Comparison of ENCODE assay signal across 22 cellular contexts in genomic region chr2:169013628-169014026, GRCh38. TPM values are rescaled to one million over a fixed set of nuclear protein-coding genes. Genes with fewer than 3 reads are reported as not detected.
"Had no signal": no experiment of that assay in that cellular context is flagged by ENCODE, and none has a peak within 500 bp of the region (broad histone marks: within the 10 kb centered on the region; RNA-seq: fewer than 3 reads in every experiment).

No MANE protein-coding gene starts in this region.

- H3K9me3 ChIP-seq: adrenal gland, esophagus muscularis mucosa, tibial nerve, uterus had no signal

- H3K27ac ChIP-seq: adrenal gland, esophagus muscularis mucosa, tibial nerve, uterus, VCaP had no signal

- H3K4me1 ChIP-seq: adrenal gland, tibial nerve, uterus had no signal

- H3K4me1 Mint-ChIP-seq: activated naive CD4-positive, alpha-beta T cell treated with anti-CD3 and anti-CD28 coated beads, Interleukin-2, amount 50 U/mL, for 24 hours; nephron progenitor cell; T-helper 17 cell had no signal

- H3K4me3 Mint-ChIP-seq: activated naive CD4-positive, alpha-beta T cell treated with anti-CD3 and anti-CD28 coated beads, Interleukin-2, amount 50 U/mL, for 24 hours; nephron progenitor cell; T-helper 17 cell had no signal

- H3K27me3 ChIP-seq: esophagus muscularis mucosa, tibial nerve, uterus had no signal

- ATAC-seq: left cardiac atrium; stimulated activated naive CD8-positive, alpha-beta T cell treated with anti-CD3 and anti-CD28 coated beads, Interleukin-15, Interleukin-2, amounts not matched to agents 100 U/mL and 50 U/mL, for 24 hours; T-helper 17 cell had no signal

- H3K27me3 Mint-ChIP-seq: activated naive CD4-positive, alpha-beta T cell treated with anti-CD3 and anti-CD28 coated beads, Interleukin-2, amount 50 U/mL, for 24 hours; T-helper 17 cell had no signal

- H3K4me3 ChIP-seq: adrenal gland, esophagus muscularis mucosa, uterus had no signal

- DNase-seq: activated CD4-positive, alpha-beta T cell treated with anti-CD3 and anti-CD28 coated beads, Interleukin-2, amount 50 U/mL, for 1 hour; activated CD4-positive, CD25-positive, alpha-beta regulatory T cell treated with anti-CD3 and anti-CD28 coated beads, Interleukin-2, amount 50 U/mL, for 72 hours; activated gamma-delta T cell; activated T-cell treated with anti-CD3 and anti-CD28 coated beads, Interleukin-2, amount 50 U/mL, for 72 hours; adrenal gland; left cardiac atrium; midbrain; nephron progenitor cell; occipital lobe; retina; stimulated activated CD4-positive, alpha-beta T cell treated with anti-CD3 and anti-CD28 coated beads, Interleukin-12 subunit alpha, Interleukin-12 subunit beta, amount 100 ng/mL, for 4 hours; stimulated activated CD4-positive, alpha-beta T cell treated with anti-CD3 and anti-CD28 coated beads, Interleukin-1b, Interleukin-23, amount 100 ng/mL, for 48 hours; stimulated activated naive CD8-positive, alpha-beta T cell treated with anti-CD3 and anti-CD28 coated beads, Interleukin-15, Interleukin-2, amounts not matched to agents 100 U/mL and 50 U/mL, for 24 hours; T-helper 17 cell; uterus had no signal

- H3K36me3 ChIP-seq: adrenal gland, esophagus muscularis mucosa, tibial nerve, uterus had no signal

- H3K36me3 Mint-ChIP-seq: activated naive CD4-positive, alpha-beta T cell treated with anti-CD3 and anti-CD28 coated beads, Interleukin-2, amount 50 U/mL, for 24 hours had no signal

- H3K27ac Mint-ChIP-seq: activated naive CD4-positive, alpha-beta T cell treated with anti-CD3 and anti-CD28 coated beads, Interleukin-2, amount 50 U/mL, for 24 hours; nephron progenitor cell; T-helper 17 cell had no signal

- H3K9me3 Mint-ChIP-seq: activated naive CD4-positive, alpha-beta T cell treated with anti-CD3 and anti-CD28 coated beads, Interleukin-2, amount 50 U/mL, for 24 hours; nephron progenitor cell had no signal

RNA-seq across cellular contexts. Expression of gene ABCB11, which starts 17.5 kb away (rescaled TPM):
- total RNA-seq: activated CD8-positive, alpha-beta memory T cell treated with anti-CD3 and anti-CD28 coated beads for 36 hours; activated T-cell treated with anti-CD3 and anti-CD28 coated beads, Interleukin-2, amount 50 U/mL, for 72 hours; lung microvascular endothelial cell; myocyte; T-helper 17 cell had no signal

RNA-seq across cellular contexts. Expression of gene DHRS9, which starts 55.7 kb away (rescaled TPM):
- total RNA-seq: lung microvascular endothelial cell, myocyte, T-helper 17 cell had no signal
